8 cellular contexts compared by ENCODE assay signal in genomic region chr19:6424939-6425731, GRCh38. TPM values are rescaled to one million over a fixed set of nuclear protein-coding genes. Genes with fewer than 3 reads are reported as not detected.
DNase-seq lines count a peak whose midpoint lies in the region; ATAC-seq lines count a peak whose summit lies in the region.

No MANE protein-coding gene starts in this region.

- peak overlapping the region; percentile 89 for H3K27ac Mint-ChIP-seq in memory B cell

- H3K4me3 Mint-ChIP-seq in memory B cell: peak overlapping the region; percentile 74

- no peaks in the 10 kb centered on the region for H3K27me3 Mint-ChIP-seq in memory B cell

- ATAC-seq in GM21367 (IDR thresholded peaks at IDR 0.05; ENCODE audit: unreplicated experiment) (peak; percentile 73), memory B cell (ENCODE audit: low read depth) (peak; percentile 81)

- DNase-seq in COR-L47 (lab: John Stamatoyannopoulos, UW) (peak; percentile 100), HT-29 (ENCODE audit: low spot score) (peak; percentile 98), memory B cell (ENCODE audit: low spot score in 2 of 2) (peak; percentile 93 to 97)
- DNase-seq in NK-92 treated with Interleukin-12 subunit alpha and Interleukin-12 subunit beta, amount 100 ng/mL, for 24 hours (lab: John Stamatoyannopoulos, UW): peak; percentile 100
- DNase-seq in activated CD8-positive, alpha-beta memory T cell treated with anti-CD3 and anti-CD28 coated beads for 4 hours (ENCODE audit: low read depth in 2 of 2): peak; percentile 97 to 99
- DNase-seq in effector CD8-positive, alpha-beta T cell (lab: John Stamatoyannopoulos, UW): peak; percentile 97
- peak; percentile 97 for DNase-seq in stimulated activated CD8-positive, alpha-beta memory T cell treated with anti-CD3 and anti-CD28 coated beads, Interleukin-12 subunit alpha, Interleukin-12 subunit beta, amount 100 ng/mL, for 1 hour (ENCODE audit: low read depth)

- H3K36me3 Mint-ChIP-seq in memory B cell: no peaks in the 10 kb centered on the region

- peaks cover 26% of the 10 kb centered on the region for H3K4me1 Mint-ChIP-seq in memory B cell

- H3K9me3 Mint-ChIP-seq in memory B cell: no peaks in the 10 kb centered on the region

RNA-seq across cellular contexts. Expression of gene KHSRP, which starts 0.5 kb away (rescaled TPM):
- total RNA-seq in HT-29 (2014; rRNA removed; shearing (Covaris generic)): 143 and 160 TPM in 2 replicates

RNA-seq across cellular contexts. Expression of gene SLC25A41, which starts 8.4 kb away (rescaled TPM):
- total RNA-seq in HT-29 (2014; rRNA removed; shearing (Covaris generic)): 0.08 and 0.13 TPM in 2 replicates

RNA-seq across cellular contexts. Expression of gene GTF2F1, which starts 32.2 kb away (rescaled TPM):
- 37.0 and 40.9 TPM in 2 replicates for total RNA-seq in HT-29 (2014; rRNA removed; shearing (Covaris generic))

RNA-seq across cellular contexts. Expression of gene SLC25A23, which starts 34.5 kb away (rescaled TPM):
- total RNA-seq in HT-29 (2014; rRNA removed; shearing (Covaris generic)): 49.8 and 82.5 TPM in 2 replicates

RNA-seq across cellular contexts. Expression of gene CRB3, which starts 38.9 kb away (rescaled TPM):
- 91.6 and 101 TPM in 2 replicates for total RNA-seq in HT-29 (2014; rRNA removed; shearing (Covaris generic))

Comparison
In these comparisons a context has a peak if more than half of its experiments do, and no peak if none do; other contexts are left out.
1. Peak in every context shown above with its lines: DNase-seq and ATAC-seq.